15 cellular contexts compared by ENCODE assay signal in genomic region chr16:27722266-27722636, GRCh38.
A peak's percentile ranks its signal among the peaks of the same experiment; 100 is the strongest.
DNase-seq lines count a peak whose midpoint lies in the region; ATAC-seq and TF ChIP-seq lines count a peak whose summit lies in the region.
"Had no signal": no experiment of that assay in that cellular context is flagged by ENCODE, and none has a peak within 500 bp of the region (broad histone marks: within the 10 kb centered on the region; RNA-seq: fewer than 3 reads in every experiment).

No MANE protein-coding gene starts in this region.

- H3K4me1 ChIP-seq in BE2C, result peaks cover 11% of the 10 kb centered on the region

- peak in 1 of 3 donors; percentile 55 for ATAC-seq in natural killer cell
- no peak for ATAC-seq in natural killer cell treated with Interleukin-12 subunit alpha and Interleukin-12 subunit beta and Interleukin-15 and Interleukin-18, amount 100 ng/mL, for 72 hours
- ATAC-seq in HG03159 (IDR thresholded peaks at IDR 0.05; ENCODE audit: unreplicated experiment), result no peak
- ATAC-seq in activated T-cell treated with anti-CD3 and anti-CD28 coated beads, Interleukin-2, amount 50 U/mL, for 72 hours (replicated peaks in 1 of 2), result no peak
- ATAC-seq: stimulated activated naive B cell treated with anti-CD40 and anti-IgM and Interleukin-4, amounts not matched to agents 10 μg/mL and 1 μg/mL and 100 μg/mL, for 72 hours; T-cell had no signal

- H3K4me3 Mint-ChIP-seq in natural killer cell, result peak overlapping the region; percentile 67
- H3K4me3 Mint-ChIP-seq in natural killer cell treated with Interleukin-12 subunit alpha and Interleukin-12 subunit beta and Interleukin-15 and Interleukin-18, amount 100 ng/mL, for 72 hours, result no peak overlapping the region
- no peak overlapping the region for H3K4me3 Mint-ChIP-seq in nephron
- H3K4me3 Mint-ChIP-seq in activated T-cell treated with anti-CD3 and anti-CD28 coated beads, Interleukin-2, amount 50 U/mL, for 72 hours, result no peak overlapping the region
- H3K4me3 Mint-ChIP-seq: stimulated activated naive B cell treated with anti-CD40 and anti-IgM and Interleukin-4, amounts not matched to agents 10 μg/mL and 1 μg/mL and 100 μg/mL, for 72 hours; T-cell had no signal

- intact Hi-C loops in natural killer cell (cut with micrococcal nuclease), result no loop called here
- intact Hi-C loops in dorsolateral prefrontal cortex (cut with DNase I), result no loop called here

- H3K27ac Mint-ChIP-seq in natural killer cell (peak overlapping the region; percentile 14 to 74), nephron (peak overlapping the region in 2 of 3 experiments; percentile 19 to 96)
- no peak overlapping the region for H3K27ac Mint-ChIP-seq in natural killer cell treated with Interleukin-12 subunit alpha and Interleukin-12 subunit beta and Interleukin-15 and Interleukin-18, amount 100 ng/mL, for 72 hours
- H3K27ac Mint-ChIP-seq in activated T-cell treated with anti-CD3 and anti-CD28 coated beads, Interleukin-2, amount 50 U/mL, for 72 hours, result no peak overlapping the region
- H3K27ac Mint-ChIP-seq: activated T-helper 2 cell treated with anti-CD3 and anti-CD28 coated beads, Interferon-gamma antibody, Interleukin-2, Interleukin-4, amounts not matched to agents 10 μg/mL and 5 μg/mL and 100 μg/mL, durations not matched to agents 14 hours and 24 hours and 36 hours; stimulated activated naive B cell treated with anti-CD40 and anti-IgM and Interleukin-4, amounts not matched to agents 10 μg/mL and 1 μg/mL and 100 μg/mL, for 72 hours had no signal

- H3K36me3 Mint-ChIP-seq in natural killer cell (no peaks in the 10 kb centered on the region), nephron (ENCODE audit: low read depth) (peaks cover 45% of the 10 kb centered on the region)
- H3K36me3 Mint-ChIP-seq in natural killer cell treated with Interleukin-12 subunit alpha and Interleukin-12 subunit beta and Interleukin-15 and Interleukin-18, amount 100 ng/mL, for 72 hours, result no peaks in the 10 kb centered on the region
- H3K36me3 Mint-ChIP-seq in activated T-cell treated with anti-CD3 and anti-CD28 coated beads, Interleukin-2, amount 50 U/mL, for 72 hours (ENCODE audit: insufficient read depth in 2 of 2), result no peaks in the 10 kb centered on the region

- no peaks in the 10 kb centered on the region for H3K27me3 Mint-ChIP-seq in natural killer cell (ENCODE audit: low read depth in 2 of 2)
- no peaks in the 10 kb centered on the region for H3K27me3 Mint-ChIP-seq in natural killer cell treated with Interleukin-12 subunit alpha and Interleukin-12 subunit beta and Interleukin-15 and Interleukin-18, amount 100 ng/mL, for 72 hours
- H3K27me3 Mint-ChIP-seq in nephron (ENCODE audit: low read depth), result peaks cover 5% of the 10 kb centered on the region
- no peaks in the 10 kb centered on the region for H3K27me3 Mint-ChIP-seq in activated T-cell treated with anti-CD3 and anti-CD28 coated beads, Interleukin-2, amount 50 U/mL, for 72 hours (ENCODE audit: low read depth)
- H3K27me3 Mint-ChIP-seq: stimulated activated naive B cell treated with anti-CD40 and anti-IgM and Interleukin-4, amounts not matched to agents 10 μg/mL and 1 μg/mL and 100 μg/mL, for 72 hours; T-cell had no signal

- H3K36me3 ChIP-seq in BE2C (no peaks in the 10 kb centered on the region), brain microvascular endothelial cell (replicated peaks) (no peaks in the 10 kb centered on the region)

- no peak for TF ChIP-seq CTCF in natural killer cell (IDR thresholded peaks at IDR 0.05)
- no peak for TF ChIP-seq CTCF in dorsolateral prefrontal cortex (IDR thresholded peaks at IDR 0.05 in 54 of 56, conservative IDR thresholded peaks at IDR 0.05 in 2 of 56; ENCODE audit: low read depth in 1 of 56, partially characterized antibody in 56 of 56)
- no peak for TF ChIP-seq CTCF in nephron (IDR thresholded peaks at IDR 0.05; ENCODE audit: unreplicated experiment in 3 of 3)
- TF ChIP-seq CTCF in BE2C (IDR thresholded peaks at IDR 0.05; ENCODE audit: low read depth, low read length), result no peak
- no peak for TF ChIP-seq CTCF in brain microvascular endothelial cell (IDR thresholded peaks at IDR 0.05; ENCODE audit: low read depth, low read length, missing control alignments)

- no peak overlapping the region for H3K4me3 ChIP-seq in dorsolateral prefrontal cortex
- no peak overlapping the region for H3K4me3 ChIP-seq in BE2C (ENCODE audit: low read depth, low read length)
- no peak overlapping the region for H3K4me3 ChIP-seq in brain microvascular endothelial cell (ENCODE audit: low read depth, low read length)
- H3K4me3 ChIP-seq: upper lobe of right lung had no signal

- H3K27me3 ChIP-seq in dorsolateral prefrontal cortex (no peaks in the 10 kb centered on the region), BE2C (no peaks in the 10 kb centered on the region), brain microvascular endothelial cell (replicated peaks) (no peaks in the 10 kb centered on the region)
- H3K27me3 ChIP-seq: upper lobe of right lung had no signal

- no peaks in the 10 kb centered on the region for H3K9me3 Mint-ChIP-seq in natural killer cell
- H3K9me3 Mint-ChIP-seq in natural killer cell treated with Interleukin-12 subunit alpha and Interleukin-12 subunit beta and Interleukin-15 and Interleukin-18, amount 100 ng/mL, for 72 hours, result no peaks in the 10 kb centered on the region
- H3K9me3 Mint-ChIP-seq in nephron, result no peaks in the 10 kb centered on the region
- no peaks in the 10 kb centered on the region for H3K9me3 Mint-ChIP-seq in activated T-cell treated with anti-CD3 and anti-CD28 coated beads, Interleukin-2, amount 50 U/mL, for 72 hours
- H3K9me3 Mint-ChIP-seq: activated T-helper 2 cell treated with anti-CD3 and anti-CD28 coated beads, Interferon-gamma antibody, Interleukin-2, Interleukin-4, amounts not matched to agents 10 μg/mL and 5 μg/mL and 100 μg/mL, durations not matched to agents 14 hours and 24 hours and 36 hours; stimulated activated naive B cell treated with anti-CD40 and anti-IgM and Interleukin-4, amounts not matched to agents 10 μg/mL and 1 μg/mL and 100 μg/mL, for 72 hours; T-cell had no signal

- in situ Hi-C loops in brain microvascular endothelial cell (cut with HindIII; ENCODE audit: low pct_ligation_motif_present, low sequenced_read_pairs), result no loop called here

- H3K4me1 Mint-ChIP-seq in natural killer cell (peaks cover 24 to 39% of the 10 kb centered on the region in 2 donors), nephron (peaks cover 85% of the 10 kb centered on the region)
- peaks cover 13 to 38% of the 10 kb centered on the region in 2 donors for H3K4me1 Mint-ChIP-seq in natural killer cell treated with Interleukin-12 subunit alpha and Interleukin-12 subunit beta and Interleukin-15 and Interleukin-18, amount 100 ng/mL, for 72 hours (ENCODE audit: low read depth in 2 of 2)
- no peaks in the 10 kb centered on the region for H3K4me1 Mint-ChIP-seq in activated T-cell treated with anti-CD3 and anti-CD28 coated beads, Interleukin-2, amount 50 U/mL, for 72 hours (ENCODE audit: low read depth)
- H3K4me1 Mint-ChIP-seq: stimulated activated naive B cell treated with anti-CD40 and anti-IgM and Interleukin-4, amounts not matched to agents 10 μg/mL and 1 μg/mL and 100 μg/mL, for 72 hours had no signal

- H3K9me3 ChIP-seq in BE2C, result no peaks in the 10 kb centered on the region
- H3K9me3 ChIP-seq: upper lobe of right lung had no signal

- DNase-seq in natural killer cell (no peak), dorsolateral prefrontal cortex (no peak), BE2C (no peak), brain microvascular endothelial cell (no peak)
- no peak for DNase-seq in natural killer cell treated with Interleukin-12 subunit alpha and Interleukin-12 subunit beta and Interleukin-15 and Interleukin-18, amount 100 ng/mL, for 72 hours (ENCODE audit: low spot score)
- DNase-seq in activated T-cell treated with anti-CD3 and anti-CD28 coated beads, Interleukin-2, amount 50 U/mL, for 72 hours, result no peak
- DNase-seq: central memory CD4-positive, alpha-beta T cell; EL; NCI-H1436; stimulated activated naive B cell treated with anti-CD40 and anti-IgM and Interleukin-4, amounts not matched to agents 10 μg/mL and 1 μg/mL and 100 μg/mL, for 72 hours; T-cell had no signal

- peak overlapping the region; percentile 40 to 100 (median 98) for H3K27ac ChIP-seq in dorsolateral prefrontal cortex
- no peak overlapping the region for H3K27ac ChIP-seq in brain microvascular endothelial cell

Comparison
In these comparisons a context has a peak if more than half of its experiments do, and no peak if none do; other contexts are left out.
1. H3K27ac Mint-ChIP-seq: peak in natural killer cell (2 of 2) and nephron (2 of 3); none in natural killer cell treated with Interleukin-12 subunit alpha and Interleukin-12 subunit beta and Interleukin-15 and Interleukin-18, amount 100 ng/mL, for 72 hours (0 of 2) and activated T-cell treated with anti-CD3 and anti-CD28 coated beads, Interleukin-2, amount 50 U/mL, for 72 hours (single experiment).